In the genomic region with DNA sequence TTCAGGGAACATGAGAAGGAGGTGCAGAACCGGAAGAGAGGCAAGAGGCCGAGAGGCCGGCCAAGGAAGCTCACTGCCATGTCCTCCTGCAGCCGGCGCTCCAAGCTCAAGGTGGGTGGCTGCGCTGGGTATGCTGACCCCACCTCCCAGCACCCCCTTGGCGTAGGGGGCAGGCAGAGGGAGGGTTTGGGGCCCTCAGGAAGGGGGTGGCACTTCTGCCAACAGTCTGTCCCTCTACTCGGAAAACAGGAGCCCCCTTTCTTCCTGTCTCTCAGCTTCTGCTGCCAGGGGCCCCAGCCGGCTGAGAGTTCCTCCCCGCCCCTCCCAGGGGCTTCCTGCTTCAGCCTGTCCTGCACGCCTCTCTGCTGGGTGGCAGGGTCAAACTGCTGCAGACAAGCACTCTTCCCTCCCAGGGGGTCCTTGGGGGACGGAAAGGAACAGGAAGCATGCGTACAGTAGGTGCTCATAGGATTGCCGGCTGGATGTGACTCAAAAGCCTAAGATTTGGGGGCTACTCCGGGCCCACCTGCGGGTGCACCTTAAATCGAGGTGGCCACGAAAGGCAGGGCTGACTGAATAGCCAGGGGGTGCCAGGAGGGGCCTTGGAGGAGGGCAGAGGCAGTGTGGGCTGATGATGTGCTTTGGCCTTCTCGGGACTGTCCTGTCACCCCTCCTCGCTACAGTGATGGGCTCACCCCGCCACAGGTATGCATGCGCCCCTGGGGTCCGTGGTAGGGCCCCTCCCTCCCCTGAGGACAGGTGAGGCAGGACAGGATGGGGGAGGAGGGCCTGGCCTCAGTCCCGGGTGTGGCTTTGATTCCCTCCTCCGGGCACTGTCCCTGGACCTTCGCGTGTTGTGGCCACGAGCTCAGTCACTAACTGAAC, we compare ENCODE assay signal across 1 cellular context.
TF ChIP-seq lines count a peak whose summit lies in the region.

No MANE protein-coding gene starts in this region.

TF ChIP-seq in HEK293T, 16 proteins besides CTCF, POLR2A, EP300 and RAD21:
- TF ChIP-seq FOXM1 (IDR thresholded peaks at IDR 0.05; ENCODE audit: borderline replicate concordance) (no peak), BHLHE40 (IDR thresholded peaks at IDR 0.05; ENCODE audit: borderline replicate concordance) (no peak), PKNOX1 (IDR thresholded peaks at IDR 0.05) (no peak), ZNF384 (IDR thresholded peaks at IDR 0.05) (no peak), LEF1 (IDR thresholded peaks at IDR 0.05; ENCODE audit: borderline replicate concordance) (no peak), L3MBTL2 (conservative IDR thresholded peaks at IDR 0.05) (no peak), FOXA1 (IDR thresholded peaks at IDR 0.05) (no peak), SUZ12 (IDR thresholded peaks at IDR 0.05) (no peak), HDGF (IDR thresholded peaks at IDR 0.05; ENCODE audit: borderline replicate concordance) (no peak)
